27 cellular contexts compared by ENCODE assay signal in the genomic region with DNA sequence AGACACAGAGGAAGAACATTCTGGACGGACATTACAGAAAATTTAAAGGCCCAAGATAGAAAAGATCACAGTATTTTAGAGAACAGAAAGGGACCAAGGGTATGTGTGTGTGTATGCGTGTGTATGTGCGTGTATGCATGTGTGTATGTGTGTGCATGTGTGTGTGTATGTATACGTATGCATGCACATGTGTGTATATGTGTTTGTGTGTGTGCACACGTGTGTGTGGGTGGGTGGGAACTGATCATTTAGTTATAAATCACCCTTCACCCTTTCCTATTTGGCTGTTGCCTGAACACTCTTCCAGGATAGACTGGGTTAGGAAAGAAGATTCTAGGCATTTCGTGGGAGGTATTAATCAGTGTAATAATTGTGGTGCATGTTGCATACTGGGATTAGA.
"Had no signal": no experiment of that assay in that cellular context is flagged by ENCODE, and none has a peak within 500 bp of the region (broad histone marks: within the 10 kb centered on the region; RNA-seq: fewer than 3 reads in every experiment).

No MANE protein-coding gene starts in this region.

- ATAC-seq: stimulated activated effector memory CD8-positive, alpha-beta T cell treated with anti-CD3 and anti-CD28 coated beads, Interleukin-12 subunit alpha, Interleukin-12 subunit beta, amount 100 ng/mL, for 72 hours; stimulated activated memory B cell treated with anti-CD40 and anti-IgM and Interleukin-4, amounts not matched to agents 10 μg/mL and 1 μg/mL and 100 μg/mL, for 72 hours; stimulated activated naive B cell treated with anti-CD40 and anti-IgM and Interleukin-4, amounts not matched to agents 10 μg/mL and 1 μg/mL and 100 μg/mL, for 72 hours; stimulated activated naive CD8-positive, alpha-beta T cell treated with anti-CD3 and anti-CD28 coated beads, Interleukin-15, amount 100 ng/mL, for 72 hours; stimulated activated naive CD8-positive, alpha-beta T cell treated with anti-CD3 and anti-CD28 coated beads, Interleukin-15, Interleukin-2, amounts not matched to agents 100 U/mL and 50 U/mL, for 24 hours; upper lobe of right lung had no signal

- H3K27ac ChIP-seq: stomach, suprapubic skin, testis, thoracic aorta, thyroid gland, tibial artery, tibial nerve, transverse colon, upper lobe of left lung, upper lobe of right lung, uterus, vagina had no signal

- FAIRE-seq: urothelium cell line had no signal

- H3K4me1 ChIP-seq: stomach, suprapubic skin, testis, thyroid gland, tibial artery, tibial nerve, transverse colon, upper lobe of left lung, upper lobe of right lung, uterus, vagina had no signal

- H3K4me3 ChIP-seq: stomach, suprapubic skin, testis, thoracic aorta, thyroid gland, tibial artery, tibial nerve, transverse colon, upper lobe of left lung, upper lobe of right lung, uterus, vagina had no signal

- H3K27me3 ChIP-seq: stomach, suprapubic skin, testis, thyroid gland, tibial artery, tibial nerve, transverse colon, upper lobe of left lung, upper lobe of right lung, uterus, vagina had no signal

- H3K36me3 ChIP-seq: stomach, suprapubic skin, thoracic aorta, thyroid gland, tibial artery, tibial nerve, transverse colon, upper lobe of left lung, upper lobe of right lung, uterus, vagina had no signal

- DNase-seq: stimulated activated CD4-positive, alpha-beta T cell treated with anti-CD3 and anti-CD28 coated beads, Interleukin-2, amount 100 ng/mL, for 48 hours; stimulated activated CD4-positive, alpha-beta T cell treated with anti-CD3 and anti-CD28 coated beads, Interleukin-4, amount 100 ng/mL, for 1 hour; stimulated activated CD4-positive, alpha-beta T cell treated with anti-CD3 and anti-CD28 coated beads, Interleukin-4, amount 100 ng/mL, for 24 hours; stimulated activated CD4-positive, alpha-beta T cell treated with anti-CD3 and anti-CD28 coated beads, Interleukin-4, amount 100 ng/mL, for 4 hours; stimulated activated CD8-positive, alpha-beta memory T cell treated with anti-CD3 and anti-CD28 coated beads, Interleukin-4, amount 100 ng/mL, for 48 hours; stimulated activated naive B cell treated with anti-CD40 and anti-IgM and Interleukin-4, amounts not matched to agents 10 μg/mL and 1 μg/mL and 100 μg/mL, for 72 hours; stimulated activated naive CD4-positive, alpha-beta T cell; stimulated activated naive CD4-positive, alpha-beta T cell treated with Interleukin-2 at 50 U/mL for 16 hours; stimulated activated naive CD8-positive, alpha-beta T cell treated with anti-CD3 and anti-CD28 coated beads, Interleukin-15, amount 100 ng/mL, for 72 hours; stimulated activated naive CD8-positive, alpha-beta T cell treated with anti-CD3 and anti-CD28 coated beads, Interleukin-15, Interleukin-2, amounts not matched to agents 100 U/mL and 50 U/mL, for 24 hours; stomach; substantia nigra; testis; thyroid gland; tibial artery; transverse colon; trophoblast cell; upper lobe of left lung; upper lobe of right lung; uterus had no signal

- H3K9me3 ChIP-seq: stomach, suprapubic skin, testis, thoracic aorta, thyroid gland, tibial artery, tibial nerve, transverse colon, upper lobe of left lung, upper lobe of right lung, uterus, vagina had no signal
